Comparison of ENCODE assay signal across 18 cellular contexts in genomic region chr6:127924031-127924430, GRCh38. TPM values are rescaled to one million over a fixed set of nuclear protein-coding genes. Genes with fewer than 3 reads are reported as not detected.
A peak's percentile ranks its signal among the peaks of the same experiment; 100 is the strongest.
DNase-seq lines count a peak whose midpoint lies in the region; ATAC-seq and TF ChIP-seq lines count a peak whose summit lies in the region.
"Had no signal": no experiment of that assay in that cellular context is flagged by ENCODE, and none has a peak within 500 bp of the region (broad histone marks: within the 10 kb centered on the region; RNA-seq: fewer than 3 reads in every experiment).

No MANE protein-coding gene starts in this region.

- DNase-seq in activated CD4-positive, alpha-beta memory T cell treated with anti-CD3 and anti-CD28 coated beads for 36 hours = no peak
- no peak for DNase-seq in activated CD4-positive, alpha-beta memory T cell treated with anti-CD3 and anti-CD28 coated beads, Interleukin-2, amount 10 ng/mL, durations not matched to agents 7 days and 5 days
- no peak for DNase-seq in activated T-helper 1 cell treated with anti-CD3 and anti-CD28 coated beads, Interleukin-12 subunit alpha, Interleukin-12 subunit beta, Interleukin-2, Interleukin-4 antibody, amounts not matched to agents 30 ng/mL and 10 ng/mL and 1 ng/mL, durations not matched to agents 14 hours and 24 hours and 36 hours (ENCODE audit: low spot score)
- no peak for DNase-seq in natural killer cell
- DNase-seq in NCI-H510A (lab: John Stamatoyannopoulos, UW) = no peak
- DNase-seq in RPMI8226 = no peak
- DNase-seq: GDM1, NCI-H1048, NCI-H1436 treated with DMSO at 0.1 percent for 48 hours, NCI-H2081, NCI-H510A treated with DMSO at 0.1 percent for 48 hours, NCI-H82, PC-9 had no signal

- no peak overlapping the region for H3K4me3 Mint-ChIP-seq in activated CD4-positive, alpha-beta memory T cell treated with anti-CD3 and anti-CD28 coated beads for 36 hours
- H3K4me3 Mint-ChIP-seq in activated CD4-positive, alpha-beta memory T cell treated with anti-CD3 and anti-CD28 coated beads, Interleukin-2, amount 10 ng/mL, durations not matched to agents 7 days and 5 days = no peak overlapping the region
- H3K4me3 Mint-ChIP-seq in activated T-helper 1 cell treated with anti-CD3 and anti-CD28 coated beads, Interleukin-12 subunit alpha, Interleukin-12 subunit beta, Interleukin-2, Interleukin-4 antibody, amounts not matched to agents 30 ng/mL and 10 ng/mL and 1 ng/mL, durations not matched to agents 14 hours and 24 hours and 36 hours = no peak overlapping the region
- no peak overlapping the region for H3K4me3 Mint-ChIP-seq in natural killer cell

- CTCF ChIA-PET in activated CD4-positive, alpha-beta memory T cell treated with anti-CD3 and anti-CD28 coated beads for 36 hours (lab: Charles Lee) = interaction anchor here (1.0 kb wide), 1 partner anchor 11 kb away, joined by 4 read pairs; no protein-coding TSS in a partner anchor
- CTCF ChIA-PET in activated CD4-positive, alpha-beta memory T cell treated with anti-CD3 and anti-CD28 coated beads, Interleukin-2, amount 10 ng/mL, durations not matched to agents 7 days and 5 days (lab: Charles Lee) = interaction anchor here (3.5 kb wide), 1 partner anchor 10 kb away, joined by 8 read pairs; no protein-coding TSS in a partner anchor

- peak; percentile 53 for ATAC-seq in GM18867 (IDR thresholded peaks at IDR 0.05; ENCODE audit: unreplicated experiment)
- peak in 2 of 3 donors; percentile 12 to 18 for ATAC-seq in natural killer cell
- no peak for ATAC-seq in GM18868 (IDR thresholded peaks at IDR 0.05; ENCODE audit: unreplicated experiment)
- ATAC-seq: GM12878 had no signal

- H3K27me3 Mint-ChIP-seq in activated CD4-positive, alpha-beta memory T cell treated with anti-CD3 and anti-CD28 coated beads for 36 hours = no peaks in the 10 kb centered on the region
- no peaks in the 10 kb centered on the region for H3K27me3 Mint-ChIP-seq in activated CD4-positive, alpha-beta memory T cell treated with anti-CD3 and anti-CD28 coated beads, Interleukin-2, amount 10 ng/mL, durations not matched to agents 7 days and 5 days
- no peaks in the 10 kb centered on the region for H3K27me3 Mint-ChIP-seq in activated T-helper 1 cell treated with anti-CD3 and anti-CD28 coated beads, Interleukin-12 subunit alpha, Interleukin-12 subunit beta, Interleukin-2, Interleukin-4 antibody, amounts not matched to agents 30 ng/mL and 10 ng/mL and 1 ng/mL, durations not matched to agents 14 hours and 24 hours and 36 hours (ENCODE audit: insufficient read depth)
- H3K27me3 Mint-ChIP-seq in natural killer cell (ENCODE audit: low read depth in 2 of 2) = peaks cover 0 to 5% of the 10 kb centered on the region in 2 donors

- peak overlapping the region; percentile 9 for H3K27ac Mint-ChIP-seq in activated CD4-positive, alpha-beta memory T cell treated with anti-CD3 and anti-CD28 coated beads for 36 hours
- H3K27ac Mint-ChIP-seq in activated CD4-positive, alpha-beta memory T cell treated with anti-CD3 and anti-CD28 coated beads, Interleukin-2, amount 10 ng/mL, durations not matched to agents 7 days and 5 days = no peak overlapping the region
- H3K27ac Mint-ChIP-seq in activated T-helper 1 cell treated with anti-CD3 and anti-CD28 coated beads, Interleukin-12 subunit alpha, Interleukin-12 subunit beta, Interleukin-2, Interleukin-4 antibody, amounts not matched to agents 30 ng/mL and 10 ng/mL and 1 ng/mL, durations not matched to agents 14 hours and 24 hours and 36 hours = peak overlapping the region; percentile 14
- H3K27ac Mint-ChIP-seq in natural killer cell = peak overlapping the region in 1 of 2 donors; percentile 0

- no peak for TF ChIP-seq CTCF in natural killer cell (IDR thresholded peaks at IDR 0.05)

- POLR2A ChIA-PET in activated CD4-positive, alpha-beta memory T cell treated with anti-CD3 and anti-CD28 coated beads for 36 hours (lab: Charles Lee) = interaction anchor here (1.2 kb wide), 1 partner anchor 48 kb away, joined by 5 read pairs; no protein-coding TSS in a partner anchor
- POLR2A ChIA-PET in activated CD4-positive, alpha-beta memory T cell treated with anti-CD3 and anti-CD28 coated beads, Interleukin-2, amount 10 ng/mL, durations not matched to agents 7 days and 5 days (lab: Charles Lee) = interaction anchor here (1.2 kb wide), 1 partner anchor 11 kb away, joined by 4 read pairs; no protein-coding TSS in a partner anchor

- intact Hi-C loops in activated CD4-positive, alpha-beta memory T cell treated with anti-CD3 and anti-CD28 coated beads for 36 hours (cut with micrococcal nuclease) = loop anchor here (1.0 to 2.0 kb wide), 2 partner anchors 10 to 15 kb away; no protein-coding TSS in a partner anchor
- intact Hi-C loops in activated T-helper 1 cell treated with anti-CD3 and anti-CD28 coated beads, Interleukin-12 subunit alpha, Interleukin-12 subunit beta, Interleukin-2, Interleukin-4 antibody, amounts not matched to agents 30 ng/mL and 10 ng/mL and 1 ng/mL, durations not matched to agents 14 hours and 24 hours and 36 hours (cut with micrococcal nuclease) = loop anchor here (1.0 kb wide), 2 partner anchors 16 to 48 kb away; no protein-coding TSS in a partner anchor
- intact Hi-C loops in natural killer cell (cut with micrococcal nuclease) = no loop called here

- peaks cover 8% of the 10 kb centered on the region for H3K36me3 Mint-ChIP-seq in activated CD4-positive, alpha-beta memory T cell treated with anti-CD3 and anti-CD28 coated beads for 36 hours
- peaks cover 45% of the 10 kb centered on the region for H3K36me3 Mint-ChIP-seq in activated CD4-positive, alpha-beta memory T cell treated with anti-CD3 and anti-CD28 coated beads, Interleukin-2, amount 10 ng/mL, durations not matched to agents 7 days and 5 days (ENCODE audit: low read depth)
- H3K36me3 Mint-ChIP-seq in activated T-helper 1 cell treated with anti-CD3 and anti-CD28 coated beads, Interleukin-12 subunit alpha, Interleukin-12 subunit beta, Interleukin-2, Interleukin-4 antibody, amounts not matched to agents 30 ng/mL and 10 ng/mL and 1 ng/mL, durations not matched to agents 14 hours and 24 hours and 36 hours (ENCODE audit: low read depth) = peaks cover 33% of the 10 kb centered on the region
- H3K36me3 Mint-ChIP-seq in natural killer cell = no peaks in the 10 kb centered on the region

- peaks cover 12% of the 10 kb centered on the region for H3K9me3 Mint-ChIP-seq in activated CD4-positive, alpha-beta memory T cell treated with anti-CD3 and anti-CD28 coated beads for 36 hours
- peaks cover 36% of the 10 kb centered on the region for H3K9me3 Mint-ChIP-seq in activated CD4-positive, alpha-beta memory T cell treated with anti-CD3 and anti-CD28 coated beads, Interleukin-2, amount 10 ng/mL, durations not matched to agents 7 days and 5 days
- H3K9me3 Mint-ChIP-seq in activated T-helper 1 cell treated with anti-CD3 and anti-CD28 coated beads, Interleukin-12 subunit alpha, Interleukin-12 subunit beta, Interleukin-2, Interleukin-4 antibody, amounts not matched to agents 30 ng/mL and 10 ng/mL and 1 ng/mL, durations not matched to agents 14 hours and 24 hours and 36 hours = peaks cover 50% of the 10 kb centered on the region
- H3K9me3 Mint-ChIP-seq in natural killer cell = peaks cover 2 to 5% of the 10 kb centered on the region in 2 donors

- H3K4me1 Mint-ChIP-seq in activated CD4-positive, alpha-beta memory T cell treated with anti-CD3 and anti-CD28 coated beads for 36 hours (ENCODE audit: low read depth) = peaks cover 59% of the 10 kb centered on the region
- H3K4me1 Mint-ChIP-seq in activated CD4-positive, alpha-beta memory T cell treated with anti-CD3 and anti-CD28 coated beads, Interleukin-2, amount 10 ng/mL, durations not matched to agents 7 days and 5 days = peaks cover 47% of the 10 kb centered on the region
- H3K4me1 Mint-ChIP-seq in activated T-helper 1 cell treated with anti-CD3 and anti-CD28 coated beads, Interleukin-12 subunit alpha, Interleukin-12 subunit beta, Interleukin-2, Interleukin-4 antibody, amounts not matched to agents 30 ng/mL and 10 ng/mL and 1 ng/mL, durations not matched to agents 14 hours and 24 hours and 36 hours (ENCODE audit: low read depth) = peaks cover 59% of the 10 kb centered on the region
- peaks cover 20 to 29% of the 10 kb centered on the region in 2 donors for H3K4me1 Mint-ChIP-seq in natural killer cell

RNA-seq across cellular contexts. Expression of gene THEMIS, which starts 23.2 kb away (rescaled TPM):
- total RNA-seq in activated CD4-positive, alpha-beta memory T cell treated with anti-CD3 and anti-CD28 coated beads for 36 hours = 10 to 100 TPM in 1 of 2 experiments, 1 to 10 TPM in 1; 9.5 to 11.5 TPM
- 10 to 100 TPM; 65.6 to 68.2 TPM for total RNA-seq in activated CD4-positive, alpha-beta memory T cell treated with anti-CD3 and anti-CD28 coated beads, Interleukin-2, amount 10 ng/mL, durations not matched to agents 7 days and 5 days
- 10.6 and 11.3 TPM in 2 replicates for total RNA-seq in activated T-helper 1 cell treated with anti-CD3 and anti-CD28 coated beads, Interleukin-12 subunit alpha, Interleukin-12 subunit beta, Interleukin-2, Interleukin-4 antibody, amounts not matched to agents 30 ng/mL and 10 ng/mL and 1 ng/mL, durations not matched to agents 14 hours and 24 hours and 36 hours
- total RNA-seq in natural killer cell = 10 to 100 TPM in 1 of 3 donors, 1 to 10 TPM in 1, under 1 TPM in 1; 0.82 to 11.7 (median 1.7) TPM
- total RNA-seq: H1, MCF 10A, PC-9 had no signal
